In genomic region chr19:31717316-31717715, GRCh38 we compare ENCODE assay signal across 14 cellular contexts.
DNase-seq lines count a peak whose midpoint lies in the region; ATAC-seq and TF ChIP-seq lines count a peak whose summit lies in the region.
"Had no signal": no experiment of that assay in that cellular context is flagged by ENCODE, and none has a peak within 500 bp of the region (broad histone marks: within the 10 kb centered on the region; RNA-seq: fewer than 3 reads in every experiment).

No MANE protein-coding gene starts in this region.

- peak overlapping the region; percentile 46 for H3K9ac ChIP-seq in SK-N-MC (ENCODE audit: insufficient read length)
- no peak overlapping the region for H3K9ac ChIP-seq in stomach smooth muscle (ENCODE audit: low read length in 2 of 2)
- H3K9ac ChIP-seq: BLaER1 treated with 17β-estradiol and CSF1 and Interleukin-3, amounts not matched to agents 10 nM and 100 nM had no signal

- 0 out of 2 replicates have a peak, but pooled peaks cover 4% of the 10 kb centered on the region for H3K9me3 ChIP-seq in SK-N-MC (ENCODE audit: low read depth, low read length)
- H3K9me3 ChIP-seq in stomach smooth muscle (ENCODE audit: control insufficient read depth in 2 of 2, low read length in 2 of 2): peaks cover 11 to 12% of the 10 kb centered on the region in 2 donors

- no peaks in the 10 kb centered on the region for H3K36me3 ChIP-seq in SK-N-MC (ENCODE audit: insufficient read depth, low read length)
- H3K36me3 ChIP-seq in stomach smooth muscle (ENCODE audit: control insufficient read depth in 2 of 2, insufficient read depth in 2 of 2, low read length in 2 of 2): no peaks in the 10 kb centered on the region
- H3K36me3 ChIP-seq: BLaER1 treated with 17β-estradiol and CSF1 and Interleukin-3, amounts not matched to agents 10 nM and 100 nM had no signal

- peaks cover 6% of the 10 kb centered on the region for H3K9me3 Mint-ChIP-seq in nephron progenitor cell
- H3K9me3 Mint-ChIP-seq: CD4-positive, alpha-beta T cell; H9 had no signal

- peak overlapping the region; percentile 15 for H3K4me3 Mint-ChIP-seq in nephron progenitor cell
- H3K4me3 Mint-ChIP-seq: CD4-positive, alpha-beta T cell; H9 had no signal

- no peaks in the 10 kb centered on the region for H3K27me3 ChIP-seq in stomach smooth muscle (ENCODE audit: control insufficient read depth in 1 of 2, insufficient read depth in 2 of 2, low read length in 2 of 2)
- H3K27me3 ChIP-seq: BLaER1 treated with 17β-estradiol and CSF1 and Interleukin-3, amounts not matched to agents 10 nM and 100 nM had no signal

- no peak overlapping the region for H3K27ac Mint-ChIP-seq in nephron progenitor cell
- H3K27ac Mint-ChIP-seq: CD4-positive, alpha-beta T cell had no signal

- H3K27ac ChIP-seq in SK-N-MC: 0 out of 2 replicates have a peak overlapping the region, but pooled peaks have one; percentile 19
- H3K27ac ChIP-seq in stomach smooth muscle (ENCODE audit: low read length): peak overlapping the region; percentile 24
- H3K27ac ChIP-seq: BLaER1 treated with 17β-estradiol and CSF1 and Interleukin-3, amounts not matched to agents 10 nM and 100 nM had no signal

- DNase-seq in SK-N-MC (ENCODE audit: low read depth, low spot score): no peak
- peak; percentile 32 for DNase-seq in islet precursor cell
- no peak for DNase-seq in nephron progenitor cell
- DNase-seq in HUDEP-2 (lab: John Stamatoyannopoulos, UW; ENCODE audit: unreplicated experiment in 76 of 76): no peak
- DNase-seq: ACHN; Calu3; CD4-positive, alpha-beta T cell; DMS 273 treated with DMSO at 0.1 percent for 48 hours; GOT3; H9 had no signal

- no peaks in the 10 kb centered on the region for H3K36me3 Mint-ChIP-seq in nephron progenitor cell (ENCODE audit: low read depth)

- no peak overlapping the region for H3K4me3 ChIP-seq in SK-N-MC
- H3K4me3 ChIP-seq in stomach smooth muscle (ENCODE audit: low read length in 2 of 2): no peak overlapping the region
- H3K4me3 ChIP-seq: BLaER1 treated with 17β-estradiol and CSF1 and Interleukin-3, amounts not matched to agents 10 nM and 100 nM had no signal

- peaks cover 16% of the 10 kb centered on the region for H3K27me3 Mint-ChIP-seq in nephron progenitor cell (ENCODE audit: low read depth, poor library complexity)

- ATAC-seq in HG03025 (IDR thresholded peaks at IDR 0.05; ENCODE audit: low FRiP score, unreplicated experiment) (no peak), GM18861 (IDR thresholded peaks at IDR 0.05; ENCODE audit: unreplicated experiment) (no peak)

- TF ChIP-seq CTCF in nephron progenitor cell (IDR thresholded peaks at IDR 0.05): no peak

- H3K4me1 Mint-ChIP-seq in nephron progenitor cell: peaks cover 29% of the 10 kb centered on the region

- peaks cover 3% of the 10 kb centered on the region for H3K4me1 ChIP-seq in stomach smooth muscle (ENCODE audit: control insufficient read depth, insufficient read depth, low read length)
- H3K4me1 ChIP-seq: BLaER1 treated with 17β-estradiol and CSF1 and Interleukin-3, amounts not matched to agents 10 nM and 100 nM had no signal
